Comparison of ENCODE assay signal across 16 cellular contexts in genomic region chr15:52717924-52718323, GRCh38.
"Had no signal": no experiment of that assay in that cellular context is flagged by ENCODE, and none has a peak within 500 bp of the region (broad histone marks: within the 10 kb centered on the region; RNA-seq: fewer than 3 reads in every experiment).

No MANE protein-coding gene starts in this region.

- H3K27ac ChIP-seq: cardiac muscle cell, foreskin keratinocyte, suprapubic skin had no signal

- H3K4me1 ChIP-seq: foreskin keratinocyte, suprapubic skin had no signal

- H3K36me3 ChIP-seq: cardiac muscle cell, suprapubic skin had no signal

- H3K9me3 ChIP-seq: suprapubic skin had no signal

- H3K4me3 ChIP-seq: cardiac muscle cell, suprapubic skin had no signal

- ATAC-seq: activated CD8-positive, alpha-beta memory T cell treated with anti-CD3 and anti-CD28 coated beads, Interleukin-2, amount 10 ng/mL, durations not matched to agents 7 days and 5 days; effector memory CD8-positive, alpha-beta T cell; foreskin keratinocyte; left ventricle myocardium superior; naive thymus-derived CD8-positive, alpha-beta T cell; stimulated activated naive CD8-positive, alpha-beta T cell treated with anti-CD3 and anti-CD28 coated beads, Interleukin-15, Interleukin-2, amounts not matched to agents 100 U/mL and 50 U/mL, for 24 hours; T-helper 17 cell had no signal

- DNase-seq: activated CD4-positive, alpha-beta memory T cell treated with anti-CD3 and anti-CD28 coated beads, Interleukin-2, amount 10 ng/mL, durations not matched to agents 7 days and 5 days; activated CD4-positive, alpha-beta T cell treated with anti-CD3 and anti-CD28 coated beads for 4 hours; activated CD8-positive, alpha-beta memory T cell treated with anti-CD3 and anti-CD28 coated beads, Interleukin-2, amount 10 ng/mL, durations not matched to agents 7 days and 5 days; amniotic stem cell; effector memory CD8-positive, alpha-beta T cell; foreskin keratinocyte; glutamatergic neuron; hypothalamus; left ventricle myocardium superior; naive thymus-derived CD8-positive, alpha-beta T cell; stimulated activated CD4-positive, alpha-beta T cell treated with anti-CD3 and anti-CD28 coated beads, Interleukin-12 subunit alpha, Interleukin-12 subunit beta, amount 100 ng/mL, for 4 hours; stimulated activated CD4-positive, alpha-beta T cell treated with anti-CD3 and anti-CD28 coated beads, Interleukin-1b, Interleukin-23, amount 100 ng/mL, for 48 hours; stimulated activated naive CD8-positive, alpha-beta T cell treated with anti-CD3 and anti-CD28 coated beads, Interleukin-15, Interleukin-2, amounts not matched to agents 100 U/mL and 50 U/mL, for 24 hours; T-helper 17 cell had no signal

- H3K27me3 ChIP-seq: cardiac muscle cell, foreskin keratinocyte, suprapubic skin had no signal
